34 cellular contexts compared by ENCODE assay signal in the genomic region with DNA sequence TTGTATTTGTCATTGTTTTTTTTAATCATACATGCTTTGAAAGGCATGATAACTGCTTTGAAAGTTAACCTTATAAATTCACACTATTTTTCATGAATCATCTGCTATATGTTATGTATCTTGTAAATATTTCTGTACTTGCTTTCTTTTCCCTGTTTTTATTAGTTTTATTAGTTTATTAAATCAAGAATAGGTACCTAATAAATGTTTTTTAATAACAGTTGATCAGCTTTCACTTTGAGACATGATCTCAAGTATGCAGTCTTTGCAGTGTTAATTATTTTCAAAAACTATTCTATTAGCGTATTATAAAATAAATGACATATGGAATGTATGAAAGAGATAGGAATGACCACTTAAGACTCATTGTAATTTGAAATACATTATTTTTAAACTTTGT.
"Had no signal": no experiment of that assay in that cellular context is flagged by ENCODE, and none has a peak within 500 bp of the region (broad histone marks: within the 10 kb centered on the region; RNA-seq: fewer than 3 reads in every experiment).

No MANE protein-coding gene starts in this region.

- H3K4me3 ChIP-seq: MG63 had no signal

- H3K9ac ChIP-seq: KMS-11 had no signal

- DNase-seq: Karpas-422, Kasumi-1, KG1, MG63, MM.1S, MV-4-11, NCI-H1048, NCI-H1092, NCI-H1092 treated with DMSO at 0.1 percent for 48 hours, NCI-H1105, NCI-H1105 treated with DMSO at 0.1 percent for 48 hours, NCI-H1417, NCI-H1417 treated with DMSO at 0.1 percent for 48 hours, NCI-H1436, NCI-H1436 treated with DMSO at 0.1 percent for 48 hours, NCI-H146, NCI-H1694, NCI-H1694 treated with DMSO at 0.1 percent for 48 hours, NCI-H187, NCI-H187 treated with DMSO at 0.1 percent for 48 hours, NCI-H1930, NCI-H2029, NCI-H2029 treated with DMSO at 0.1 percent for 48 hours, NCI-H2081, NCI-H2081 treated with DMSO at 0.1 percent for 48 hours, NCI-H2107, NCI-H2171, NCI-H2171 treated with DMSO at 0.1 percent for 48 hours, NCI-H2227 treated with DMSO at 0.1 percent for 48 hours, NCI-H226, NCI-H345, NCI-H446, NCI-H446 treated with DMSO at 0.1 percent for 48 hours had no signal

- H3K4me2 ChIP-seq: KMS-11 had no signal

- H3K27me3 ChIP-seq: MG63 had no signal

- H3K27ac ChIP-seq: KMS-11 had no signal

- H3K9me3 ChIP-seq: MG63 had no signal

- H3K36me3 ChIP-seq: MG63 had no signal
